ENCODE assay signal across 1 cellular context in the genomic region with DNA sequence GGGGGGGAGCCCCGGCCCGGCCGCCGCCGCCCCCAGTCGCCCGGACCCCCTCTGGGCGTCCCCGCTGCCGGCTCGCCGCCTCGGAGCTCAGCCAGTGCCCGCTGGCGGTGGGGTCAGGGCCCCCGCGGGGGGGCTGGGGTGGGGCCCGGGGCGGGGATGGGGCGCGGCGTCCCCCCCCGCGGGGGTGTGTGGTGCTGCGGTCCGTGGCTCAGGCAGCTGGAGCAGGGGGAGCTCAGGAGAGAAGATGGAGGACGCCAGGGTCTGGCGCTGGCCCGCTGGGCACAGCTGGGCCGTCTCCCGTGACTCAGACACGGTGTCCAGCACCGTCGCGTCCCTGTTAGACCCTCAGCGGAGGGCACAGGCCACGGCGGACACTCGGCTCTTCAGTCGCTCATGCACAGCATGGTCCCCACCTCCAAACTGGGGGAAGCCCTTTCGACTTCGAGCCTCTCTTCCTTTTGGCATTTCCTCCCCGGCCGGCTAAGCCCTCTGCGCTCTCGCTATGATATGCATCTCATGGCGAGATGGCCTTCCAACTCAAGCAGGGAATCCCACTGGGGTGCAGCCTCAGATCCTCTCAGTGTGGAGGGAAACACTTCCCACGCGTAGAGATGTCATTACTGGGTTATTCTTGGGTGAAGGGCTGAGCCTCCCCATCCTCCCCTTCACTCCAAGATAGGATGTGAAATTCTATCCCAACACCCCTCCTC.
TF ChIP-seq lines count a peak whose summit lies in the region.

No MANE protein-coding gene starts in this region.

TF ChIP-seq in K562, 482 proteins besides CTCF, POLR2A, EP300 and RAD21 (continued from another document and continues in another):
- TF ChIP-seq MAZ (CRISPR knock-in tag; conservative IDR thresholded peaks at IDR 0.05 in 1 of 2, IDR thresholded peaks at IDR 0.05 in 1 of 2) (no peak; a peak in 1 of 4 replicates), FOS (IDR thresholded peaks at IDR 0.05; ENCODE audit: extremely low read depth, insufficient read length) (no peak), ZNF75A (CRISPR knock-in tag; IDR thresholded peaks at IDR 0.05) (0 out of 2 replicates have a peak, but pooled peaks have one; percentile 50), ZNF12 (CRISPR knock-in tag; IDR thresholded peaks at IDR 0.05) (no peak), ERF (CRISPR knock-in tag; IDR thresholded peaks at IDR 0.05) (peak; percentile 95), POLR2H (tag; IDR thresholded peaks at IDR 0.05; ENCODE audit: low read depth) (0 out of 2 replicates have a peak, but pooled peaks have one; percentile 38), GABPA (tag; conservative IDR thresholded peaks at IDR 0.05; ENCODE audit: low read depth) (peak; percentile 88), NR3C1 (CRISPR knock-in tag; IDR thresholded peaks at IDR 0.05) (no peak), SMAD1 (IDR thresholded peaks at IDR 0.05; ENCODE audit: low read depth, low read length, partially characterized antibody) (no peak), KDM5B (IDR thresholded peaks at IDR 0.05; ENCODE audit: insufficient replicate concordance, low read depth, low read length) (peak; percentile 75), XRCC4 (IDR thresholded peaks at IDR 0.05; ENCODE audit: extremely low read depth, insufficient read depth, insufficient read length) (no peak), FOXK2 (conservative IDR thresholded peaks at IDR 0.05 in 1 of 2, IDR thresholded peaks at IDR 0.05 in 1 of 2; ENCODE audit: low read depth in 2 of 2) (peak in 1 of 2 experiments; percentile 34; a peak in 1 of 4 replicates), KLF10 (CRISPR knock-in tag; IDR thresholded peaks at IDR 0.05) (no peak), NFIC (IDR thresholded peaks at IDR 0.05) (no peak), ZSCAN32 (CRISPR knock-in tag; IDR thresholded peaks at IDR 0.05) (0 out of 2 replicates have a peak, but pooled peaks have one; percentile 65), ARHGAP35 (IDR thresholded peaks at IDR 0.05; ENCODE audit: partially characterized antibody) (no peak), YY1 (IDR thresholded peaks at IDR 0.05; ENCODE audit: borderline replicate concordance in 1 of 3, control insufficient read depth in 1 of 3, extremely low read depth in 1 of 3, insufficient read depth in 3 of 3, insufficient read length in 1 of 3, insufficient replicate concordance in 2 of 3, low read depth in 1 of 3, low read length in 2 of 3) (peak; percentile 28 to 77 (median 55)), RUNX1 (IDR thresholded peaks at IDR 0.05; ENCODE audit: low read depth) (no peak), HEY1 (CRISPR knock-in tag; IDR thresholded peaks at IDR 0.05; ENCODE audit: borderline replicate concordance) (no peak), NFATC3 (IDR thresholded peaks at IDR 0.05) (no peak), SMAD2 (IDR thresholded peaks at IDR 0.05; ENCODE audit: low read depth, low read length) (no peak), ZNF212 (CRISPR knock-in tag; IDR thresholded peaks at IDR 0.05) (0 out of 2 replicates have a peak, but pooled peaks have one; percentile 66), POLR2B (IDR thresholded peaks at IDR 0.05; ENCODE audit: low read depth, partially characterized antibody) (peak; percentile 82), SIX5 (IDR thresholded peaks at IDR 0.05; ENCODE audit: borderline replicate concordance in 1 of 2, insufficient read depth in 1 of 2, low read depth in 1 of 2, low read length in 2 of 2) (no peak), ZNF175 (CRISPR knock-in tag; IDR thresholded peaks at IDR 0.05; ENCODE audit: low read depth) (no peak), MED1 (CRISPR knock-in tag; IDR thresholded peaks at IDR 0.05; ENCODE audit: borderline replicate concordance) (no peak), ZNF551 (CRISPR knock-in tag; IDR thresholded peaks at IDR 0.05) (no peak), TCF3 (CRISPR knock-in tag; IDR thresholded peaks at IDR 0.05) (no peak), ZNF583 (CRISPR knock-in tag; IDR thresholded peaks at IDR 0.05) (no peak), ESRRB (CRISPR knock-in tag; IDR thresholded peaks at IDR 0.05; ENCODE audit: borderline replicate concordance) (no peak), PRPF4 (IDR thresholded peaks at IDR 0.05; ENCODE audit: insufficient read depth, low read depth, low read length, poor library complexity, severe bottlenecking) (no peak), ZFP1 (CRISPR knock-in tag; IDR thresholded peaks at IDR 0.05) (peak; percentile 40; the same call in 1 of the 2 replicates), ZKSCAN3 (CRISPR knock-in tag; IDR thresholded peaks at IDR 0.05) (no peak), KDM1A (IDR thresholded peaks at IDR 0.05) (no peak), NR2C2 (CRISPR knock-in tag; IDR thresholded peaks at IDR 0.05) (0 out of 2 replicates have a peak, but pooled peaks have one; percentile 47), NR2C2 (tag; IDR thresholded peaks at IDR 0.05) (peak; percentile 92), ZNF699 (CRISPR knock-in tag; IDR thresholded peaks at IDR 0.05; ENCODE audit: insufficient replicate concordance) (no peak), HDAC3 (IDR thresholded peaks at IDR 0.05; ENCODE audit: borderline replicate concordance, partially characterized antibody) (no peak), XRCC3 (IDR thresholded peaks at IDR 0.05) (no peak), ZC3H4 (CRISPR knock-in tag; IDR thresholded peaks at IDR 0.05; ENCODE audit: borderline replicate concordance) (no peak)
- TF ChIP-seq, protein P1, sequence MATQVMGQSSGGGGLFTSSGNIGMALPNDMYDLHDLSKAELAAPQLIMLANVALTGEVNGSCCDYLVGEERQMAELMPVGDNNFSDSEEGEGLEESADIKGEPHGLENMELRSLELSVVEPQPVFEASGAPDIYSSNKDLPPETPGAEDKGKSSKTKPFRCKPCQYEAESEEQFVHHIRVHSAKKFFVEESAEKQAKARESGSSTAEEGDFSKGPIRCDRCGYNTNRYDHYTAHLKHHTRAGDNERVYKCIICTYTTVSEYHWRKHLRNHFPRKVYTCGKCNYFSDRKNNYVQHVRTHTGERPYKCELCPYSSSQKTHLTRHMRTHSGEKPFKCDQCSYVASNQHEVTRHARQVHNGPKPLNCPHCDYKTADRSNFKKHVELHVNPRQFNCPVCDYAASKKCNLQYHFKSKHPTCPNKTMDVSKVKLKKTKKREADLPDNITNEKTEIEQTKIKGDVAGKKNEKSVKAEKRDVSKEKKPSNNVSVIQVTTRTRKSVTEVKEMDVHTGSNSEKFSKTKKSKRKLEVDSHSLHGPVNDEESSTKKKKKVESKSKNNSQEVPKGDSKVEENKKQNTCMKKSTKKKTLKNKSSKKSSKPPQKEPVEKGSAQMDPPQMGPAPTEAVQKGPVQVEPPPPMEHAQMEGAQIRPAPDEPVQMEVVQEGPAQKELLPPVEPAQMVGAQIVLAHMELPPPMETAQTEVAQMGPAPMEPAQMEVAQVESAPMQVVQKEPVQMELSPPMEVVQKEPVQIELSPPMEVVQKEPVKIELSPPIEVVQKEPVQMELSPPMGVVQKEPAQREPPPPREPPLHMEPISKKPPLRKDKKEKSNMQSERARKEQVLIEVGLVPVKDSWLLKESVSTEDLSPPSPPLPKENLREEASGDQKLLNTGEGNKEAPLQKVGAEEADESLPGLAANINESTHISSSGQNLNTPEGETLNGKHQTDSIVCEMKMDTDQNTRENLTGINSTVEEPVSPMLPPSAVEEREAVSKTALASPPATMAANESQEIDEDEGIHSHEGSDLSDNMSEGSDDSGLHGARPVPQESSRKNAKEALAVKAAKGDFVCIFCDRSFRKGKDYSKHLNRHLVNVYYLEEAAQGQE (CRISPR knock-in tag; IDR thresholded peaks at IDR 0.05; ENCODE audit: low read depth): 0 out of 2 replicates have a peak, but pooled peaks have one; percentile 13
- TF ChIP-seq, protein P2, sequence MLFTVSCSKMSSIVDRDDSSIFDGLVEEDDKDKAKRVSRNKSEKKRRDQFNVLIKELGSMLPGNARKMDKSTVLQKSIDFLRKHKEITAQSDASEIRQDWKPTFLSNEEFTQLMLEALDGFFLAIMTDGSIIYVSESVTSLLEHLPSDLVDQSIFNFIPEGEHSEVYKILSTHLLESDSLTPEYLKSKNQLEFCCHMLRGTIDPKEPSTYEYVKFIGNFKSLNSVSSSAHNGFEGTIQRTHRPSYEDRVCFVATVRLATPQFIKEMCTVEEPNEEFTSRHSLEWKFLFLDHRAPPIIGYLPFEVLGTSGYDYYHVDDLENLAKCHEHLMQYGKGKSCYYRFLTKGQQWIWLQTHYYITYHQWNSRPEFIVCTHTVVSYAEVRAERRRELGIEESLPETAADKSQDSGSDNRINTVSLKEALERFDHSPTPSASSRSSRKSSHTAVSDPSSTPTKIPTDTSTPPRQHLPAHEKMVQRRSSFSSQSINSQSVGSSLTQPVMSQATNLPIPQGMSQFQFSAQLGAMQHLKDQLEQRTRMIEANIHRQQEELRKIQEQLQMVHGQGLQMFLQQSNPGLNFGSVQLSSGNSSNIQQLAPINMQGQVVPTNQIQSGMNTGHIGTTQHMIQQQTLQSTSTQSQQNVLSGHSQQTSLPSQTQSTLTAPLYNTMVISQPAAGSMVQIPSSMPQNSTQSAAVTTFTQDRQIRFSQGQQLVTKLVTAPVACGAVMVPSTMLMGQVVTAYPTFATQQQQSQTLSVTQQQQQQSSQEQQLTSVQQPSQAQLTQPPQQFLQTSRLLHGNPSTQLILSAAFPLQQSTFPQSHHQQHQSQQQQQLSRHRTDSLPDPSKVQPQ (CRISPR knock-in tag; IDR thresholded peaks at IDR 0.05; ENCODE audit: borderline replicate concordance): no peak
- TF ChIP-seq, protein P3, sequence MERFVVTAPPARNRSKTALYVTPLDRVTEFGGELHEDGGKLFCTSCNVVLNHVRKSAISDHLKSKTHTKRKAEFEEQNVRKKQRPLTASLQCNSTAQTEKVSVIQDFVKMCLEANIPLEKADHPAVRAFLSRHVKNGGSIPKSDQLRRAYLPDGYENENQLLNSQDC (CRISPR knock-in tag; IDR thresholded peaks at IDR 0.05): no peak
- TF ChIP-seq, protein P4, sequence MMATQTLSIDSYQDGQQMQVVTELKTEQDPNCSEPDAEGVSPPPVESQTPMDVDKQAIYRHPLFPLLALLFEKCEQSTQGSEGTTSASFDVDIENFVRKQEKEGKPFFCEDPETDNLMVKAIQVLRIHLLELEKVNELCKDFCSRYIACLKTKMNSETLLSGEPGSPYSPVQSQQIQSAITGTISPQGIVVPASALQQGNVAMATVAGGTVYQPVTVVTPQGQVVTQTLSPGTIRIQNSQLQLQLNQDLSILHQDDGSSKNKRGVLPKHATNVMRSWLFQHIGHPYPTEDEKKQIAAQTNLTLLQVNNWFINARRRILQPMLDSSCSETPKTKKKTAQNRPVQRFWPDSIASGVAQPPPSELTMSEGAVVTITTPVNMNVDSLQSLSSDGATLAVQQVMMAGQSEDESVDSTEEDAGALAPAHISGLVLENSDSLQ (IDR thresholded peaks at IDR 0.05): no peak
- TF ChIP-seq, protein P5, sequence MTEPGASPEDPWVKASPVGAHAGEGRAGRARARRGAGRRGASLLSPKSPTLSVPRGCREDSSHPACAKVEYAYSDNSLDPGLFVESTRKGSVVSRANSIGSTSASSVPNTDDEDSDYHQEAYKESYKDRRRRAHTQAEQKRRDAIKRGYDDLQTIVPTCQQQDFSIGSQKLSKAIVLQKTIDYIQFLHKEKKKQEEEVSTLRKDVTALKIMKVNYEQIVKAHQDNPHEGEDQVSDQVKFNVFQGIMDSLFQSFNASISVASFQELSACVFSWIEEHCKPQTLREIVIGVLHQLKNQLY (CRISPR knock-in tag; conservative IDR thresholded peaks at IDR 0.05): no peak
- TF ChIP-seq, protein P6, sequence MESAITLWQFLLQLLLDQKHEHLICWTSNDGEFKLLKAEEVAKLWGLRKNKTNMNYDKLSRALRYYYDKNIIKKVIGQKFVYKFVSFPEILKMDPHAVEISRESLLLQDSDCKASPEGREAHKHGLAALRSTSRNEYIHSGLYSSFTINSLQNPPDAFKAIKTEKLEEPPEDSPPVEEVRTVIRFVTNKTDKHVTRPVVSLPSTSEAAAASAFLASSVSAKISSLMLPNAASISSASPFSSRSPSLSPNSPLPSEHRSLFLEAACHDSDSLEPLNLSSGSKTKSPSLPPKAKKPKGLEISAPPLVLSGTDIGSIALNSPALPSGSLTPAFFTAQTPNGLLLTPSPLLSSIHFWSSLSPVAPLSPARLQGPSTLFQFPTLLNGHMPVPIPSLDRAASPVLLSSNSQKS (CRISPR knock-in tag; IDR thresholded peaks at IDR 0.05): peak; percentile 80; the same call in 1 of the 2 replicates
- TF ChIP-seq, protein P7, sequence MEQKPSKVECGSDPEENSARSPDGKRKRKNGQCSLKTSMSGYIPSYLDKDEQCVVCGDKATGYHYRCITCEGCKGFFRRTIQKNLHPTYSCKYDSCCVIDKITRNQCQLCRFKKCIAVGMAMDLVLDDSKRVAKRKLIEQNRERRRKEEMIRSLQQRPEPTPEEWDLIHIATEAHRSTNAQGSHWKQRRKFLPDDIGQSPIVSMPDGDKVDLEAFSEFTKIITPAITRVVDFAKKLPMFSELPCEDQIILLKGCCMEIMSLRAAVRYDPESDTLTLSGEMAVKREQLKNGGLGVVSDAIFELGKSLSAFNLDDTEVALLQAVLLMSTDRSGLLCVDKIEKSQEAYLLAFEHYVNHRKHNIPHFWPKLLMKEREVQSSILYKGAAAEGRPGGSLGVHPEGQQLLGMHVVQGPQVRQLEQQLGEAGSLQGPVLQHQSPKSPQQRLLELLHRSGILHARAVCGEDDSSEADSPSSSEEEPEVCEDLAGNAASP (IDR thresholded peaks at IDR 0.05): no peak
- TF ChIP-seq, protein P8, sequence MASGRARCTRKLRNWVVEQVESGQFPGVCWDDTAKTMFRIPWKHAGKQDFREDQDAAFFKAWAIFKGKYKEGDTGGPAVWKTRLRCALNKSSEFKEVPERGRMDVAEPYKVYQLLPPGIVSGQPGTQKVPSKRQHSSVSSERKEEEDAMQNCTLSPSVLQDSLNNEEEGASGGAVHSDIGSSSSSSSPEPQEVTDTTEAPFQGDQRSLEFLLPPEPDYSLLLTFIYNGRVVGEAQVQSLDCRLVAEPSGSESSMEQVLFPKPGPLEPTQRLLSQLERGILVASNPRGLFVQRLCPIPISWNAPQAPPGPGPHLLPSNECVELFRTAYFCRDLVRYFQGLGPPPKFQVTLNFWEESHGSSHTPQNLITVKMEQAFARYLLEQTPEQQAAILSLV (tag; IDR thresholded peaks at IDR 0.05): no peak
- TF ChIP-seq, protein P9, sequence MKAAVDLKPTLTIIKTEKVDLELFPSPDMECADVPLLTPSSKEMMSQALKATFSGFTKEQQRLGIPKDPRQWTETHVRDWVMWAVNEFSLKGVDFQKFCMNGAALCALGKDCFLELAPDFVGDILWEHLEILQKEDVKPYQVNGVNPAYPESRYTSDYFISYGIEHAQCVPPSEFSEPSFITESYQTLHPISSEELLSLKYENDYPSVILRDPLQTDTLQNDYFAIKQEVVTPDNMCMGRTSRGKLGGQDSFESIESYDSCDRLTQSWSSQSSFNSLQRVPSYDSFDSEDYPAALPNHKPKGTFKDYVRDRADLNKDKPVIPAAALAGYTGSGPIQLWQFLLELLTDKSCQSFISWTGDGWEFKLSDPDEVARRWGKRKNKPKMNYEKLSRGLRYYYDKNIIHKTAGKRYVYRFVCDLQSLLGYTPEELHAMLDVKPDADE (conservative IDR thresholded peaks at IDR 0.05; ENCODE audit: control insufficient read depth, low read depth, low read length): no peak
- TF ChIP-seq, protein P10, sequence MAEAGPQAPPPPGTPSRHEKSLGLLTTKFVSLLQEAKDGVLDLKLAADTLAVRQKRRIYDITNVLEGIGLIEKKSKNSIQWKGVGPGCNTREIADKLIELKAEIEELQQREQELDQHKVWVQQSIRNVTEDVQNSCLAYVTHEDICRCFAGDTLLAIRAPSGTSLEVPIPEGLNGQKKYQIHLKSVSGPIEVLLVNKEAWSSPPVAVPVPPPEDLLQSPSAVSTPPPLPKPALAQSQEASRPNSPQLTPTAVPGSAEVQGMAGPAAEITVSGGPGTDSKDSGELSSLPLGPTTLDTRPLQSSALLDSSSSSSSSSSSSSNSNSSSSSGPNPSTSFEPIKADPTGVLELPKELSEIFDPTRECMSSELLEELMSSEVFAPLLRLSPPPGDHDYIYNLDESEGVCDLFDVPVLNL (CRISPR knock-in tag; IDR thresholded peaks at IDR 0.05; ENCODE audit: low read depth): 0 out of 2 replicates have a peak, but pooled peaks have one; percentile 20
